In the genomic region with DNA sequence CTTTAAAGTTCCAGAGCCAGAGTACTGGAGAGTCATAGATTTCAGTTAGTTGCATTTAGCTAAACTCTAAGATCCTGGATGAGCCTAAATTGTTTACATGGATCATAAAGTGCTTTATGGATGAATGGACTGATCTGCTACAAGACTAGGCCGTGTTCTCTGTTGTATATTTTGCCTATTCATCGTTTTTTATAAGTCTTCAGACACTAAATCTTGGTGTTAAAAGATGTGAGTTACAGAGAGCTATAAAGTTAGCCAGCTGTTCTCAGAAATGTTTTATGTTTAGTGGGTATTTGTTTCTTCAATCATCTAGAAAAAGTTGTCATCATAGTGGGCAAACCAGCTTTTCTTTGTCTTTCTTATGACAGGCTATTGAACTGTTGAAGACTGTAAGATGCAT, we compare ENCODE assay signal across 18 cellular contexts.
A peak's percentile ranks its signal among the peaks of the same experiment; 100 is the strongest.
DNase-seq lines count a peak whose midpoint lies in the region; ATAC-seq, FAIRE-seq and TF ChIP-seq lines count a peak whose summit lies in the region.
"Had no signal": no experiment of that assay in that cellular context is flagged by ENCODE, and none has a peak within 500 bp of the region (broad histone marks: within the 10 kb centered on the region; RNA-seq: fewer than 3 reads in every experiment).

No MANE protein-coding gene starts in this region.

- no TSS peak for BruUV-seq in K562 (replicated peaks; lab: Mats Ljungman, UMichigan)

- H3K4me2 ChIP-seq in K562 (ENCODE audit: insufficient read depth, low read length) = no peak overlapping the region

- H3K27ac ChIP-seq in K562 (ENCODE audit: extremely low read depth, low read depth, low read length) (no peak overlapping the region), dorsolateral prefrontal cortex (peak overlapping the region in 3 of 59 donors; percentile 9 to 81 (median 72))

- no peak for FAIRE-seq in K562 (lab: Jason Lieb, UNC)
- FAIRE-seq: D721Med, G401.6, GM12891 had no signal

- H3K36me3 ChIP-seq in K562 (ENCODE audit: control insufficient read depth, insufficient read depth, low read length) = no peaks in the 10 kb centered on the region
- H3K36me3 ChIP-seq: HAP-1 had no signal

- in situ Hi-C loops in K562 (cut with MboI) = no loop called here

- WGBS in K562 (ENCODE audit: insufficient coverage, low coverage, missing lambda C conversion rate) = 4% methylated on average over 2 of the region's 2 CpGs

- no peaks in the 10 kb centered on the region for H3K36me3 Mint-ChIP-seq in nephron (ENCODE audit: low read depth)
- H3K36me3 Mint-ChIP-seq: CD14-positive monocyte; CD8-positive, alpha-beta T cell had no signal

- CTCF ChIA-PET in HEK293T (lab: Yijun Ruan, JAX) = interaction anchor here (0.7 kb wide), 2 partner anchors 33 to 713 kb away, joined by 3 read pairs; no protein-coding TSS in a partner anchor
- CTCF ChIA-PET in K562 (lab: Yijun Ruan, JAX; ENCODE audit: low intra/inter-chr PET ratio) = no interaction called here

- H3K4me3 ChIP-seq in K562 (no peak overlapping the region), dorsolateral prefrontal cortex (no peak overlapping the region)
- H3K4me3 ChIP-seq: HAP-1 had no signal

- TF ChIP-seq RAD21 in K562 (CRISPR knock-in tag; conservative IDR thresholded peaks at IDR 0.05 in 1 of 2, IDR thresholded peaks at IDR 0.05 in 1 of 2) = no peak

- H3K4me1 ChIP-seq in K562 (replicated peaks in 1 of 2; ENCODE audit: control insufficient read depth in 2 of 2, insufficient read depth in 2 of 2, low read length in 2 of 2) = no peaks in the 10 kb centered on the region
- H3K4me1 ChIP-seq: HAP-1 had no signal

- no peaks in the 10 kb centered on the region for H3K27me3 Mint-ChIP-seq in nephron (ENCODE audit: low read depth)

- TF ChIP-seq EP300 in K562 (IDR thresholded peaks at IDR 0.05; ENCODE audit: low read length) = no peak

- POLR2A ChIA-PET in HEK293T (lab: Yijun Ruan, JAX) = no interaction called here
- POLR2A ChIA-PET in K562 (lab: Yijun Ruan, JAX) = no interaction called here

- ATAC-seq in K562 = no peak
- no peak for ATAC-seq in HG03571 (IDR thresholded peaks at IDR 0.05; ENCODE audit: unreplicated experiment)
- no peak for ATAC-seq in HG02938 (IDR thresholded peaks at IDR 0.05; ENCODE audit: unreplicated experiment)
- ATAC-seq: CD8-positive, alpha-beta T cell had no signal

- peaks cover 48% of the 10 kb centered on the region for H3K4me1 Mint-ChIP-seq in nephron
- H3K4me1 Mint-ChIP-seq: CD14-positive monocyte had no signal

- no peaks in the 10 kb centered on the region for H4K20me1 ChIP-seq in K562 (replicated peaks; ENCODE audit: control insufficient read depth, insufficient read depth, low read length)

- H3K9ac ChIP-seq in K562 (ENCODE audit: insufficient read depth in 1 of 2, low read depth in 2 of 2, low read length in 2 of 2) = no peak overlapping the region

- intact Hi-C loops in K562 (cut with micrococcal nuclease) (no loop called here), dorsolateral prefrontal cortex (cut with DNase I) (no loop called here)

- no peak for DNase-seq in HEK293T (ENCODE audit: extremely low spot score)
- no peak for DNase-seq in K562 (ENCODE audit: extremely low read depth in 1 of 4, low spot score in 3 of 4)
- no peak for DNase-seq in dorsolateral prefrontal cortex
- no peak for DNase-seq in NCI-H1930 (lab: John Stamatoyannopoulos, UW)
- DNase-seq: CD8-positive, alpha-beta T cell; COR-L47; DMS153; DMS79 treated with DMSO at 0.1 percent for 48 hours; EL; GOT3 had no signal

- TF ChIP-seq POLR2A in K562 (conservative IDR thresholded peaks at IDR 0.05) = no peak

- H3K9me3 Mint-ChIP-seq in nephron = peaks cover 7% of the 10 kb centered on the region
- H3K9me3 Mint-ChIP-seq: CD8-positive, alpha-beta T cell had no signal

- no peak for TF ChIP-seq CTCF in K562 (IDR thresholded peaks at IDR 0.05 in 2 of 3, conservative IDR thresholded peaks at IDR 0.05 in 1 of 3; ENCODE audit: insufficient read depth in 2 of 3, low read depth in 1 of 3, low read length in 3 of 3)
- TF ChIP-seq CTCF in nephron (IDR thresholded peaks at IDR 0.05; ENCODE audit: unreplicated experiment in 3 of 3) = no peak
- no peak for TF ChIP-seq CTCF in dorsolateral prefrontal cortex (IDR thresholded peaks at IDR 0.05 in 54 of 56, conservative IDR thresholded peaks at IDR 0.05 in 2 of 56; ENCODE audit: low read depth in 1 of 56, partially characterized antibody in 56 of 56)

- H3K27ac Mint-ChIP-seq in nephron = peak overlapping the region; percentile 13 to 87 (median 77)
- H3K27ac Mint-ChIP-seq: CD14-positive monocyte; CD8-positive, alpha-beta T cell had no signal

- H3K9me1 ChIP-seq in K562 (ENCODE audit: control insufficient read depth, insufficient read depth, low read length) = no peaks in the 10 kb centered on the region

- H3K79me2 ChIP-seq in K562 (ENCODE audit: control insufficient read depth, insufficient read depth, low read length) = no peaks in the 10 kb centered on the region

- no peak overlapping the region for H2AFZ ChIP-seq in K562 (ENCODE audit: low read depth, low read length)

- no peaks in the 10 kb centered on the region for H3K27me3 ChIP-seq in K562 (ENCODE audit: control insufficient read depth in 2 of 2, insufficient read depth in 2 of 2, low read length in 2 of 2)
- no peaks in the 10 kb centered on the region for H3K27me3 ChIP-seq in dorsolateral prefrontal cortex

- no peak overlapping the region for H3K4me3 Mint-ChIP-seq in nephron
- H3K4me3 Mint-ChIP-seq: CD14-positive monocyte; CD8-positive, alpha-beta T cell had no signal

- no peaks in the 10 kb centered on the region; the same call in 1 of the 2 replicates for H3K9me3 ChIP-seq in K562 (replicated peaks; ENCODE audit: control insufficient read depth, insufficient read depth, low read depth, low read length)
- H3K9me3 ChIP-seq: HAP-1 had no signal

TF ChIP-seq in HEK293T, 16 proteins besides CTCF, POLR2A, EP300 and RAD21:
- TF ChIP-seq SP1 (IDR thresholded peaks at IDR 0.05) = no peak
- TF ChIP-seq BHLHE40 (IDR thresholded peaks at IDR 0.05; ENCODE audit: borderline replicate concordance) = no peak
- TF ChIP-seq, protein P1, sequence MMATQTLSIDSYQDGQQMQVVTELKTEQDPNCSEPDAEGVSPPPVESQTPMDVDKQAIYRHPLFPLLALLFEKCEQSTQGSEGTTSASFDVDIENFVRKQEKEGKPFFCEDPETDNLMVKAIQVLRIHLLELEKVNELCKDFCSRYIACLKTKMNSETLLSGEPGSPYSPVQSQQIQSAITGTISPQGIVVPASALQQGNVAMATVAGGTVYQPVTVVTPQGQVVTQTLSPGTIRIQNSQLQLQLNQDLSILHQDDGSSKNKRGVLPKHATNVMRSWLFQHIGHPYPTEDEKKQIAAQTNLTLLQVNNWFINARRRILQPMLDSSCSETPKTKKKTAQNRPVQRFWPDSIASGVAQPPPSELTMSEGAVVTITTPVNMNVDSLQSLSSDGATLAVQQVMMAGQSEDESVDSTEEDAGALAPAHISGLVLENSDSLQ (IDR thresholded peaks at IDR 0.05) = 0 out of 2 replicates have a peak, but pooled peaks have one; percentile 25
- no peak for TF ChIP-seq FOXK2 (IDR thresholded peaks at IDR 0.05)
- no peak for TF ChIP-seq TARDBP (IDR thresholded peaks at IDR 0.05)

TF ChIP-seq in K562, 482 proteins besides CTCF, POLR2A, EP300 and RAD21:
- TF ChIP-seq C11orf30 (IDR thresholded peaks at IDR 0.05; ENCODE audit: low read depth) (peak; percentile 22; the same call in 1 of the 2 replicates), RBM15 (IDR thresholded peaks at IDR 0.05; ENCODE audit: insufficient read depth, low read length) (no peak), ZNF316 (IDR thresholded peaks at IDR 0.05) (peak; percentile 40; the same call in 1 of the 2 replicates)
TF ChIP-seq in K562: peak in this region for 2.
